Comparison of ENCODE assay signal across 8 cellular contexts in genomic region chr15:73704869-73705645, GRCh38. TPM values are rescaled to one million over a fixed set of nuclear protein-coding genes. Genes with fewer than 3 reads are reported as not detected.
A peak's percentile ranks its signal among the peaks of the same experiment; 100 is the strongest.
DNase-seq lines count a peak whose midpoint lies in the region; ATAC-seq and TF ChIP-seq lines count a peak whose summit lies in the region.

No MANE protein-coding gene starts in this region.

- no peaks in the 10 kb centered on the region for H3K9me3 ChIP-seq in mucosa of descending colon

- H3K4me1 ChIP-seq in mucosa of descending colon (ENCODE audit: low read depth), result no peaks in the 10 kb centered on the region

- intact Hi-C loops in mucosa of descending colon (cut with DNase I, micrococcal nuclease), result loop anchor here in 1 of 2 donors (10.0 kb wide), 1 partner anchor 140 kb away; no protein-coding TSS in a partner anchor

- TF ChIP-seq CTCF in GM13977 (IDR thresholded peaks at IDR 0.05; ENCODE audit: extremely low read depth, insufficient read depth, missing control alignments) (peak; percentile 85), mucosa of descending colon (IDR thresholded peaks at IDR 0.05) (peak; percentile 75)

- in situ Hi-C loops in GM13977 (cut with MboI; ENCODE audit: low pct_unique_long_range_greater_than_20kb, low sequenced_read_pairs, unreplicated experiment), result no loop called here

- H3K36me3 ChIP-seq in mucosa of descending colon (ENCODE audit: low read depth), result no peaks in the 10 kb centered on the region

- ATAC-seq in mucosa of descending colon (peak; percentile 85), HG02678 (IDR thresholded peaks at IDR 0.05; ENCODE audit: unreplicated experiment) (no peak)

- H3K4me3 ChIP-seq in mucosa of descending colon, result no peak overlapping the region

- DNase-seq in 8988T, result peak; percentile 60
- DNase-seq in GM13977 (ENCODE audit: low spot score), result peak; percentile 80
- peak; percentile 63 for DNase-seq in NCI-H2227 (lab: John Stamatoyannopoulos, UW; ENCODE audit: unreplicated experiment)
- peak; percentile 61 for DNase-seq in activated CD4-positive, alpha-beta T cell treated with anti-CD3 and anti-CD28 coated beads, Interleukin-2, amount 50 U/mL, for 1 hour
- DNase-seq in ecto neural progenitor cell (ENCODE audit: low spot score), result peak; percentile 75
- DNase-seq in mucosa of descending colon, result peak; percentile 65 to 79 (median 72)
- DNase-seq in stimulated activated naive CD4-positive, alpha-beta T cell (lab: John Stamatoyannopoulos, UW), result peak in 5 of 6 experiments; percentile 11 to 52 (median 17)

RNA-seq across cellular contexts. Expression of gene CD276, which starts 20.9 kb away (rescaled TPM):
- total RNA-seq in mucosa of descending colon, result 10 to 100 TPM; 26.2 to 39.2 (median 29.9) TPM

RNA-seq across cellular contexts. Expression of gene INSYN1, which starts 48.1 kb away (rescaled TPM):
- 1 to 10 TPM in 2 of 3 donors, under 1 TPM in 1; 0.98 to 9.0 (median 1.8) TPM for total RNA-seq in mucosa of descending colon

Comparison
In these comparisons a context has a peak if more than half of its experiments do, and no peak if none do; other contexts are left out.
1. DNase-seq: peak in every context shown above with its lines; median percentile 80 in GM13977; 75 in ecto neural progenitor cell; 72 in mucosa of descending colon; 63 in NCI-H2227; 61 in activated CD4-positive, alpha-beta T cell treated with anti-CD3 and anti-CD28 coated beads, Interleukin-2, amount 50 U/mL, for 1 hour; 60 in 8988T; 17 in stimulated activated naive CD4-positive, alpha-beta T cell.